ENCODE assay signal across 9 cellular contexts in genomic region chrX:136759968-136760367, GRCh38.
DNase-seq lines count a peak whose midpoint lies in the region; ATAC-seq, FAIRE-seq and TF ChIP-seq lines count a peak whose summit lies in the region.
"Had no signal": no experiment of that assay in that cellular context is flagged by ENCODE, and none has a peak within 500 bp of the region (broad histone marks: within the 10 kb centered on the region; RNA-seq: fewer than 3 reads in every experiment).

No MANE protein-coding gene starts in this region.

- H3K4me3 ChIP-seq in GM12865 (ENCODE audit: low read depth, low read length): no peak overlapping the region

- H3K9me3 Mint-ChIP-seq in effector memory CD8-positive, alpha-beta T cell: no peaks in the 10 kb centered on the region

- FAIRE-seq in H54 (lab: Jason Lieb, UNC): no peak

- peaks cover 11% of the 10 kb centered on the region for H3K36me3 Mint-ChIP-seq in effector memory CD8-positive, alpha-beta T cell (ENCODE audit: insufficient read depth)

- DNase-seq in GM12865 (ENCODE audit: low read depth): peak; percentile 58
- DNase-seq in KG1 (lab: John Stamatoyannopoulos, UW): peak; percentile 8
- DNase-seq in effector memory CD8-positive, alpha-beta T cell: no peak
- no peak for DNase-seq in H54 (ENCODE audit: insufficient read length, low spot score)
- DNase-seq in stimulated activated CD4-positive, alpha-beta T cell treated with anti-CD3 and anti-CD28 coated beads, Interleukin-12 subunit alpha, Interleukin-12 subunit beta, amount 100 ng/mL, for 4 hours: no peak
- no peak for DNase-seq in COR-L47 (lab: John Stamatoyannopoulos, UW)
- DNase-seq: NCI-H748 treated with DMSO at 0.1 percent for 48 hours had no signal

- H3K27ac Mint-ChIP-seq in effector memory CD8-positive, alpha-beta T cell: peak overlapping the region in 1 of 2 donors; percentile 46

- no peak for TF ChIP-seq POLR2A in H54 (IDR thresholded peaks at IDR 0.05; ENCODE audit: low read depth, low read length)

- no peak for TF ChIP-seq CTCF in GM12865 (IDR thresholded peaks at IDR 0.05; ENCODE audit: insufficient read depth, low read depth, low read length, missing control alignments)

- H3K4me1 Mint-ChIP-seq in effector memory CD8-positive, alpha-beta T cell (ENCODE audit: low read depth in 2 of 2): peaks cover 26 to 27% of the 10 kb centered on the region in 2 donors

- no peaks in the 10 kb centered on the region for H3K27me3 Mint-ChIP-seq in effector memory CD8-positive, alpha-beta T cell

- ATAC-seq in GM21529 (IDR thresholded peaks at IDR 0.05; ENCODE audit: unreplicated experiment) (peak; percentile 76), HG03095 (IDR thresholded peaks at IDR 0.05; ENCODE audit: unreplicated experiment) (no peak)
- peak; percentile 68 for ATAC-seq in effector memory CD8-positive, alpha-beta T cell (replicated peaks)

- no peak overlapping the region for H3K4me3 Mint-ChIP-seq in effector memory CD8-positive, alpha-beta T cell

Comparison
In these comparisons a context has a peak if more than half of its experiments do, and no peak if none do; other contexts are left out.
1. DNase-seq: peak in GM12865 (single experiment) and KG1 (single experiment); none in effector memory CD8-positive, alpha-beta T cell (0 of 3), H54 (single experiment), stimulated activated CD4-positive, alpha-beta T cell treated with anti-CD3 and anti-CD28 coated beads, Interleukin-12 subunit alpha, Interleukin-12 subunit beta, amount 100 ng/mL, for 4 hours (single experiment) and COR-L47 (single experiment).